27 cellular contexts compared by ENCODE assay signal in the genomic region with DNA sequence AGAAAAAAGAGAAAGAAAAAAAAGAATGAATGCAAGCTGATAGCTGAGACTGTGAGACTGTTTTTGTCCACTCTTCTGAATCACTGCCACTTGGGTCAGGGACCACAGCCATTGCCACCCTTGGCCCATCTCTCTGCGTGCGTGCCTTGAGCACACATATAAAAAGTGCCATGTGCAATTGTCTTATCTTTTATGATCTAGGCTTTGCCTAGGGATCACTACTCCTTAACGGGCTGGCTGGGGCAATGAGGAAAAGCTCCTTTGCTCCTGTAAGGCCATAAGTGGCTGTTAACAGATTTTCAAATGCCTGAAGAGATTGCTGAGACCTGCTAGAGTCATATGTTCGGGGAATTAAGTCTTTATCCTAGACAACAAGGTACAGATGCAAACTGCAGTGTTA. TPM values are rescaled to one million over a fixed set of nuclear protein-coding genes. Genes with fewer than 3 reads are reported as not detected.
"Had no signal": no experiment of that assay in that cellular context is flagged by ENCODE, and none has a peak within 500 bp of the region (broad histone marks: within the 10 kb centered on the region; RNA-seq: fewer than 3 reads in every experiment).

No MANE protein-coding gene starts in this region.

- ATAC-seq: activated CD8-positive, alpha-beta T cell treated with anti-CD3 and anti-CD28 coated beads, Interleukin-2, amount 10 ng/mL, durations not matched to agents 7 days and 5 days; body of pancreas; gastrocnemius medialis; left cardiac atrium; T-cell had no signal

- H3K4me1 ChIP-seq: body of pancreas, gastrocnemius medialis, spleen had no signal

- H3K9me3 ChIP-seq: body of pancreas, gastrocnemius medialis, spleen, thoracic aorta had no signal

- H3K27me3 ChIP-seq: body of pancreas, gastrocnemius medialis had no signal

- H3K27ac ChIP-seq: body of pancreas, gastrocnemius medialis, spleen, thoracic aorta, VCaP had no signal

- FAIRE-seq: islet of Langerhans had no signal

- H3K4me3 ChIP-seq: body of pancreas, gastrocnemius medialis, lung, spleen, thoracic aorta had no signal

- H3K36me3 ChIP-seq: gastrocnemius medialis, thoracic aorta had no signal

- DNase-seq: activated CD4-positive, alpha-beta T cell treated with anti-CD3 and anti-CD28 coated beads, Interleukin-2, amount 10 ng/mL, durations not matched to agents 7 days and 5 days; activated CD4-positive, CD25-positive, alpha-beta regulatory T cell treated with anti-CD3 and anti-CD28 coated beads, Interleukin-2, amount 50 U/mL, for 72 hours; activated CD8-positive, alpha-beta T cell treated with anti-CD3 and anti-CD28 coated beads, Interleukin-2, amount 10 ng/mL, durations not matched to agents 7 days and 5 days; activated gamma-delta T cell treated with Interleukin-2 at 50 U/mL for 16 hours; anterior cingulate cortex; body of pancreas; caudate nucleus; dermis blood vessel endothelial cell; effector memory CD4-positive, alpha-beta T cell; gastrocnemius medialis; head of caudate nucleus; hypothalamus; left cardiac atrium; midbrain; nucleus accumbens; posterior cingulate gyrus; spleen; stimulated activated CD4-positive, alpha-beta T cell treated with anti-CD3 and anti-CD28 coated beads, Interleukin-4, amount 100 ng/mL, for 1 hour; stimulated activated naive CD4-positive, alpha-beta T cell treated with Interleukin-2 at 50 U/mL for 16 hours; T-cell had no signal

RNA-seq across cellular contexts. Expression of gene SPATA46, which starts 8.2 kb away (rescaled TPM):
- total RNA-seq: activated CD4-positive, alpha-beta T cell treated with anti-CD3 and anti-CD28 coated beads, Interleukin-2, amount 10 ng/mL, durations not matched to agents 7 days and 5 days; activated CD8-positive, alpha-beta T cell treated with anti-CD3 and anti-CD28 coated beads, Interleukin-2, amount 10 ng/mL, durations not matched to agents 7 days and 5 days; body of pancreas; dermis blood vessel endothelial cell; left cardiac atrium; lung; myocyte; spleen; T-cell; thoracic aorta; ureter had no signal
- polyA plus RNA-seq: esophagus, lung, spleen had no signal

RNA-seq across cellular contexts. Expression of gene C1orf226, which starts 13.1 kb away (rescaled TPM):
- total RNA-seq: activated CD4-positive, alpha-beta T cell treated with anti-CD3 and anti-CD28 coated beads, Interleukin-2, amount 10 ng/mL, durations not matched to agents 7 days and 5 days; activated CD8-positive, alpha-beta T cell treated with anti-CD3 and anti-CD28 coated beads, Interleukin-2, amount 10 ng/mL, durations not matched to agents 7 days and 5 days had no signal

RNA-seq across cellular contexts. Expression of gene SH2D1B, which starts 43.5 kb away (rescaled TPM):
- total RNA-seq: activated CD4-positive, alpha-beta T cell treated with anti-CD3 and anti-CD28 coated beads, Interleukin-2, amount 10 ng/mL, durations not matched to agents 7 days and 5 days; activated CD8-positive, alpha-beta T cell treated with anti-CD3 and anti-CD28 coated beads, Interleukin-2, amount 10 ng/mL, durations not matched to agents 7 days and 5 days; body of pancreas; dermis blood vessel endothelial cell; myocyte had no signal
